Comparison of ENCODE assay signal across 21 cellular contexts in genomic region chr4:122977103-122977502, GRCh38. TPM values are rescaled to one million over a fixed set of nuclear protein-coding genes. Genes with fewer than 3 reads are reported as not detected.
DNase-seq lines count a peak whose midpoint lies in the region; ATAC-seq, FAIRE-seq and TF ChIP-seq lines count a peak whose summit lies in the region.
"Had no signal": no experiment of that assay in that cellular context is flagged by ENCODE, and none has a peak within 500 bp of the region (broad histone marks: within the 10 kb centered on the region; RNA-seq: fewer than 3 reads in every experiment).

No MANE protein-coding gene starts in this region.

- no peak overlapping the region for H3K27ac ChIP-seq in neuronal stem cell (replicated peaks; ENCODE audit: low read length)
- no peak overlapping the region for H3K27ac ChIP-seq in upper lobe of right lung

- H2BK5ac ChIP-seq in neuronal stem cell (ENCODE audit: low read length), result no peak overlapping the region

- H3K4ac ChIP-seq in neuronal stem cell (ENCODE audit: low read length), result no peak overlapping the region

- TF ChIP-seq CTCF in bronchial epithelial cell (IDR thresholded peaks at IDR 0.05; ENCODE audit: insufficient read depth, low read length, severe bottlenecking), result no peak
- no peak for TF ChIP-seq CTCF in upper lobe of right lung (IDR thresholded peaks at IDR 0.05)

- H3K9me3 ChIP-seq in neuronal stem cell (replicated peaks in 1 of 2; ENCODE audit: control insufficient read depth in 2 of 2, insufficient read depth in 1 of 2, low read depth in 1 of 2, low read length in 2 of 2) (peaks cover 20 to 53% of the 10 kb centered on the region in 2 donors), upper lobe of right lung (no peaks in the 10 kb centered on the region)

- no peak overlapping the region for H2BK15ac ChIP-seq in neuronal stem cell (ENCODE audit: low read length)

- peaks cover 2% of the 10 kb centered on the region for H3K79me1 ChIP-seq in neuronal stem cell (ENCODE audit: low read depth, low read length)

- peak overlapping the region; percentile 8 for H3K18ac ChIP-seq in neuronal stem cell (ENCODE audit: low read length)

- CTCF ChIA-PET in activated naive CD4-positive, alpha-beta T cell treated with anti-CD3 and anti-CD28 coated beads for 36 hours (lab: Charles Lee), result interaction anchor here (0.8 to 1.2 kb wide), 2 partner anchors 13 to 551 kb away, joined by 3 to 4 read pairs; no protein-coding TSS in a partner anchor

- H3K14ac ChIP-seq in neuronal stem cell (ENCODE audit: low read length), result no peak overlapping the region

- H3K9me3 Mint-ChIP-seq in stimulated activated memory B cell treated with anti-CD40 and anti-IgM and Interleukin-4, amounts not matched to agents 10 μg/mL and 1 μg/mL and 100 μg/mL, for 72 hours, result no peaks in the 10 kb centered on the region
- no peaks in the 10 kb centered on the region for H3K9me3 Mint-ChIP-seq in activated naive CD4-positive, alpha-beta T cell treated with anti-CD3 and anti-CD28 coated beads for 36 hours
- H3K9me3 Mint-ChIP-seq: HFFc6 had no signal

- peak overlapping the region; percentile 30 for H3K9ac ChIP-seq in neuronal stem cell (ENCODE audit: low read depth, low read length, poor library complexity)

- H4K8ac ChIP-seq in neuronal stem cell (ENCODE audit: low read depth, low read length), result no peak overlapping the region

- H2BK120ac ChIP-seq in neuronal stem cell (ENCODE audit: low read depth, low read length), result no peak overlapping the region

- no peak overlapping the region for H3K4me3 ChIP-seq in bronchial epithelial cell (ENCODE audit: low read depth, low read length)
- no peak overlapping the region for H3K4me3 ChIP-seq in neuronal stem cell (ENCODE audit: low read length in 2 of 2)
- H3K4me3 ChIP-seq in upper lobe of right lung, result no peak overlapping the region
- H3K4me3 ChIP-seq: GM12878, HAP-1 had no signal

- no peak overlapping the region for H2BK12ac ChIP-seq in neuronal stem cell (ENCODE audit: low read length)

- no peak for DNase-seq in bronchial epithelial cell (ENCODE audit: low read depth)
- DNase-seq in neuronal stem cell (ENCODE audit: low spot score), result no peak
- no peak for DNase-seq in upper lobe of right lung
- no peak for DNase-seq in putamen (ENCODE audit: low spot score)
- DNase-seq in activated naive CD4-positive, alpha-beta T cell treated with anti-CD3 and anti-CD28 coated beads for 36 hours, result no peak
- DNase-seq: C1 segment of cervical spinal cord; CD4-positive, CD25-positive, alpha-beta regulatory T cell; CD8-positive, alpha-beta memory T cell; DMS 273 treated with DMSO at 0.1 percent for 48 hours; DMS79; EL; GDM1; GOT3; HFFc6 had no signal

- H3K36me3 Mint-ChIP-seq in stimulated activated memory B cell treated with anti-CD40 and anti-IgM and Interleukin-4, amounts not matched to agents 10 μg/mL and 1 μg/mL and 100 μg/mL, for 72 hours, result peaks cover 75% of the 10 kb centered on the region
- peaks cover 62% of the 10 kb centered on the region for H3K36me3 Mint-ChIP-seq in activated naive CD4-positive, alpha-beta T cell treated with anti-CD3 and anti-CD28 coated beads for 36 hours (ENCODE audit: low read depth)

- H3K4me3 Mint-ChIP-seq in stimulated activated memory B cell treated with anti-CD40 and anti-IgM and Interleukin-4, amounts not matched to agents 10 μg/mL and 1 μg/mL and 100 μg/mL, for 72 hours, result no peak overlapping the region
- no peak overlapping the region for H3K4me3 Mint-ChIP-seq in activated naive CD4-positive, alpha-beta T cell treated with anti-CD3 and anti-CD28 coated beads for 36 hours
- H3K4me3 Mint-ChIP-seq: CD4-positive, CD25-positive, alpha-beta regulatory T cell; CD8-positive, alpha-beta memory T cell; HFFc6 had no signal

- no peaks in the 10 kb centered on the region for H3K4me1 ChIP-seq in neuronal stem cell (ENCODE audit: control insufficient read depth in 2 of 2, insufficient read depth in 1 of 2, low read depth in 1 of 2, low read length in 2 of 2)
- no peaks in the 10 kb centered on the region for H3K4me1 ChIP-seq in upper lobe of right lung
- H3K4me1 ChIP-seq: HAP-1 had no signal

- H3K36me3 ChIP-seq in bronchial epithelial cell (ENCODE audit: control insufficient read depth, insufficient read depth, low read length) (peaks cover 4% of the 10 kb centered on the region), neuronal stem cell (replicated peaks in 1 of 2; ENCODE audit: control insufficient read depth in 2 of 2, insufficient read depth in 2 of 2, low read length in 2 of 2) (peaks cover 26 to 65% of the 10 kb centered on the region in 2 donors), upper lobe of right lung (peaks cover 15% of the 10 kb centered on the region)

- no peak overlapping the region for H3K27ac Mint-ChIP-seq in stimulated activated memory B cell treated with anti-CD40 and anti-IgM and Interleukin-4, amounts not matched to agents 10 μg/mL and 1 μg/mL and 100 μg/mL, for 72 hours
- H3K27ac Mint-ChIP-seq in activated naive CD4-positive, alpha-beta T cell treated with anti-CD3 and anti-CD28 coated beads for 36 hours, result no peak overlapping the region
- H3K27ac Mint-ChIP-seq: CD4-positive, CD25-positive, alpha-beta regulatory T cell; HFFc6 had no signal

- H2AFZ ChIP-seq in neuronal stem cell (ENCODE audit: low read length), result no peak overlapping the region

- peak; percentile 58 for FAIRE-seq in bronchial epithelial cell (lab: Jason Lieb, UNC)
- FAIRE-seq: D721Med, GM12878, GM19239, H54 had no signal

- H3K4me1 Mint-ChIP-seq in stimulated activated memory B cell treated with anti-CD40 and anti-IgM and Interleukin-4, amounts not matched to agents 10 μg/mL and 1 μg/mL and 100 μg/mL, for 72 hours, result no peaks in the 10 kb centered on the region
- no peaks in the 10 kb centered on the region for H3K4me1 Mint-ChIP-seq in activated naive CD4-positive, alpha-beta T cell treated with anti-CD3 and anti-CD28 coated beads for 36 hours (ENCODE audit: low read depth)

- H3K27me3 Mint-ChIP-seq in stimulated activated memory B cell treated with anti-CD40 and anti-IgM and Interleukin-4, amounts not matched to agents 10 μg/mL and 1 μg/mL and 100 μg/mL, for 72 hours, result no peaks in the 10 kb centered on the region
- no peaks in the 10 kb centered on the region for H3K27me3 Mint-ChIP-seq in activated naive CD4-positive, alpha-beta T cell treated with anti-CD3 and anti-CD28 coated beads for 36 hours (ENCODE audit: low read depth)
- H3K27me3 Mint-ChIP-seq: CD4-positive, CD25-positive, alpha-beta regulatory T cell; CD8-positive, alpha-beta memory T cell had no signal

- H3K27me3 ChIP-seq in bronchial epithelial cell (ENCODE audit: control insufficient read depth, insufficient read depth, low read length), result no peaks in the 10 kb centered on the region
- no peaks in the 10 kb centered on the region for H3K27me3 ChIP-seq in neuronal stem cell (ENCODE audit: control insufficient read depth in 3 of 3, insufficient read depth in 3 of 3, low read depth in 1 of 3, low read length in 3 of 3)
- H3K27me3 ChIP-seq in upper lobe of right lung, result no peaks in the 10 kb centered on the region

- H2AK5ac ChIP-seq in neuronal stem cell (ENCODE audit: low read depth, low read length), result no peak overlapping the region

- intact Hi-C loops in upper lobe of right lung (cut with DNase I), result no loop called here
- intact Hi-C loops in activated naive CD4-positive, alpha-beta T cell treated with anti-CD3 and anti-CD28 coated beads for 36 hours (cut with micrococcal nuclease), result no loop called here

- ATAC-seq in esophagus mucosa (peak; percentile 31), upper lobe of right lung (peak; percentile 25)
- no peak for ATAC-seq in stimulated activated memory B cell treated with anti-CD40 and anti-IgM and Interleukin-4, amounts not matched to agents 10 μg/mL and 1 μg/mL and 100 μg/mL, for 72 hours
- ATAC-seq: GM12878 had no signal

- no CpG with 5 or more reads among the region's 9 CpGs for WGBS in neuronal stem cell (ENCODE audit: extremely low coverage in 2 of 2, insufficient read length in 2 of 2, insufficient replicate concordance in 1 of 2), 2 donors

- no peak overlapping the region for H3K4me2 ChIP-seq in neuronal stem cell (ENCODE audit: insufficient read depth, low read length, poor library complexity, severe bottlenecking)

- H4K91ac ChIP-seq in neuronal stem cell (ENCODE audit: low read depth, low read length, poor library complexity), result no peak overlapping the region

- peak overlapping the region; percentile 73 for H3K23ac ChIP-seq in neuronal stem cell (ENCODE audit: low read depth, low read length, poor library complexity)

RNA-seq across cellular contexts. Expression of gene NUDT6, which starts 54.7 kb away (rescaled TPM):
- total RNA-seq in bronchial epithelial cell (2.7 and 3.9 TPM in 2 replicates), esophagus mucosa (3.9 TPM), upper lobe of right lung (3.8 TPM)
- polyA plus RNA-seq in neuronal stem cell (2013, experiment 1 of 2), result 13.7 TPM
- polyA plus RNA-seq in neuronal stem cell (2013, experiment 2 of 2), result 13.6 TPM
- total RNA-seq in activated naive CD4-positive, alpha-beta T cell treated with anti-CD3 and anti-CD28 coated beads for 36 hours, result 1 to 10 TPM; 4.8 to 5.1 TPM
